1 cellular context compared by ENCODE assay signal in the genomic region with DNA sequence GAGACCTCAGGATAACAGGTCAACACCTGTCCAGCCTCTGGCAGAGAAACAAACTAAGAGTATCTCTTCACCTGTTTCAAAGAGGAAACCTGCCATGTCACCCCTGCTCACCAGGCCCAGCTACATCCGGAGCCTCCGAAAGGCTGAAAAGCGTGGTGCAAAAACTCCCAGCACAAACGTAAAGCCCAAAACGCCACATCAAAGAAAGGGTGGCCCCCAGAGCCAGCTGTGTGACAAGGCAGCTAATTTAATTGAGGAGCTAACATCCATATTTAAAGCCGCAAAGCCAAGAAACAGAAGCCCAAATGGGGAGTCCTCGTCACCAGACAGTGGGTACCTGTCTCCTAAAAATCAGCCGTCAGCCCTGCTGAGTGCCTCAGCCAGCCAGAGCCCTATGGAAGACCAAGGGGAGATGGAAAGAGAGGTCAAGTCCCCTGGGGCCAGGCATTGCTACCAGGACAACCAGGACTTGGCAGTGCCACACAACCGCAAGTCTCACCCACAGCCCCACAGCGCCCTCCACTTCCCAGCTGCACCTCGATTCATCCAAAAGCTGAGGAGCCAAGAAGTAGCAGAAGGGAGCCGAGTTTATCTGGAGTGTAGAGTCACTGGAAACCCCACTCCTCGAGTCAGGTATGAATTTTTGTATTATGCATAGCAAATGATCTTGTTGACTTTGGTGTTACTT.
TF ChIP-seq lines count a peak whose summit lies in the region.

No MANE protein-coding gene starts in this region.

TF ChIP-seq in WTC11, 78 proteins besides CTCF, POLR2A, EP300 and RAD21 (continued from another document):
- no peak for TF ChIP-seq MLX (CRISPR knock-in tag; IDR thresholded peaks at IDR 0.05)
- TF ChIP-seq JUN (CRISPR knock-in tag; IDR thresholded peaks at IDR 0.05), result no peak
